In the genomic region with DNA sequence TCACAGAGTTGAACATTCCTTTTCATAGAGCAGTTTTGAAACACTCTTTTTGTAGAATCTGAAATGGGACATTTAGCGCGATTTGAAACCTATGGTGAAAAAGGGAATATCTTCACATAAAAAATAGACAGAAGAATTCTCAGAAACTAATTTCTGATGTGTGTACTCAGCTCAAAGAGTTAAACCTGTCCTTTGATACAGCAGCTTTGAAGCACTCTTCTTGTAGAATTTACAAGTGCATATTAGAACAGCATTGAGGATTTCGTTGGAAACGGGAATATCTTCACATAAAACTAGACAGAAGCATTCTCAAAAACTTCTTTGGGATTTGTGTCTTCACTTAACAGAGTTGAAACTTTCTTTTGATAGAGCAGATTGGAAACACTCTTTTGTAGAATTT, we compare ENCODE assay signal across 29 cellular contexts.
"Had no signal": no experiment of that assay in that cellular context is flagged by ENCODE, and none has a peak within 500 bp of the region (broad histone marks: within the 10 kb centered on the region; RNA-seq: fewer than 3 reads in every experiment).

No MANE protein-coding gene starts in this region.

- FAIRE-seq: colon, endometrium, endothelial cell of umbilical vein, frontal cortex had no signal

- H3K36me3 ChIP-seq: colonic mucosa, esophagus muscularis mucosa, esophagus squamous epithelium, gastrocnemius medialis, gastroesophageal sphincter, heart left ventricle, heart right ventricle had no signal

- H3K9me3 ChIP-seq: colonic mucosa, esophagus muscularis mucosa, esophagus squamous epithelium, gastrocnemius medialis, gastroesophageal sphincter had no signal

- H3K27me3 ChIP-seq: colonic mucosa, dorsolateral prefrontal cortex, esophagus muscularis mucosa, esophagus squamous epithelium, foreskin keratinocyte, gastrocnemius medialis, gastroesophageal sphincter, heart left ventricle, heart right ventricle had no signal

- H3K4me3 Mint-ChIP-seq: dendritic cell treated with granulocyte-macrophage colony-stimulating factor and Interleukin-4, amounts not matched to agents 40 ng/mL and 50 ng/mL, for 4 days; effector memory CD8-positive, alpha-beta T cell; endodermal cell had no signal

- H3K27ac Mint-ChIP-seq: dendritic cell treated with granulocyte-macrophage colony-stimulating factor and Interleukin-4, amounts not matched to agents 40 ng/mL and 50 ng/mL, for 4 days; effector memory CD8-positive, alpha-beta T cell; endodermal cell had no signal

- H3K4me1 ChIP-seq: colonic mucosa, esophagus muscularis mucosa, esophagus squamous epithelium, foreskin keratinocyte, gastrocnemius medialis, gastroesophageal sphincter, heart left ventricle, heart right ventricle had no signal

- ATAC-seq: effector memory CD8-positive, alpha-beta T cell; esophagus mucosa; foreskin keratinocyte; gastrocnemius medialis; gastroesophageal sphincter; heart left ventricle; heart right ventricle had no signal

- DNase-seq: colonic mucosa; cortex of kidney; dermis blood vessel endothelial cell; dorsolateral prefrontal cortex; effector CD4-positive, alpha-beta T cell; effector CD8-positive, alpha-beta T cell; effector memory CD4-positive, alpha-beta T cell; effector memory CD8-positive, alpha-beta T cell; endodermal cell; erythroblast; esophagus squamous epithelium; foreskin fibroblast; foreskin keratinocyte; foreskin melanocyte; gastrocnemius medialis; glutamatergic neuron; head of caudate nucleus; heart left ventricle; heart right ventricle had no signal

- H3K27me3 Mint-ChIP-seq: dendritic cell treated with granulocyte-macrophage colony-stimulating factor and Interleukin-4, amounts not matched to agents 40 ng/mL and 50 ng/mL, for 4 days; effector memory CD8-positive, alpha-beta T cell had no signal

- H3K4me1 Mint-ChIP-seq: endodermal cell had no signal

- H3K9me3 Mint-ChIP-seq: effector memory CD8-positive, alpha-beta T cell had no signal

- H3K4me3 ChIP-seq: colonic mucosa, coronary artery, dorsolateral prefrontal cortex, esophagus muscularis mucosa, esophagus squamous epithelium, gastrocnemius medialis, gastroesophageal sphincter, heart left ventricle, heart right ventricle had no signal

- H3K27ac ChIP-seq: colonic mucosa, coronary artery, dorsolateral prefrontal cortex, epithelial cell of prostate, esophagus muscularis mucosa, esophagus squamous epithelium, foreskin keratinocyte, gastrocnemius medialis, gastroesophageal sphincter, heart left ventricle, heart right ventricle had no signal
